24 cellular contexts compared by ENCODE assay signal in the genomic region with DNA sequence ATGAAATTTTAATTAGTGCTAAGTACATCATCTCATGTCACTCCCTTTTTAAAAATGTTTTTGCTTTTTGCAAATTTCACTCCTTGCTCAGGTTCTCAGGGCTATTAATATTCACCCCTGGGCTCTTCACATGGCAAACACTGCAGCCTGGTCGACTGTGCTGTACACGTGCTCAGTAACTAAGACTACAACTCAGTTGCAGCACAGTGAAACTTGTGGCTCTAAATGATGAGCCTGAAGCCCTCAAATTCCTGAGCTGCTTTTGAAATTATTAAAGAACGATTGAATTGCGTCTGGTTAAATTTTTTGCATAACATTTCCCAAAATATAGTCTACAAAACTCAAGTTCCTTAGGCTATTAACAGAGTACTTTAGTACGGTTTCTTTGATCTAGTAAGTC.
"Had no signal": no experiment of that assay in that cellular context is flagged by ENCODE, and none has a peak within 500 bp of the region (broad histone marks: within the 10 kb centered on the region; RNA-seq: fewer than 3 reads in every experiment).

No MANE protein-coding gene starts in this region.

- H3K27ac Mint-ChIP-seq: activated CD4-positive, alpha-beta T cell treated with anti-CD3 and anti-CD28 coated beads, Interleukin-2, amount 10 ng/mL, durations not matched to agents 24 days and 14 days; activated CD8-positive, alpha-beta T cell treated with anti-CD3 and anti-CD28 coated beads for 36 hours; activated naive CD8-positive, alpha-beta T cell treated with anti-CD3 and anti-CD28 coated beads for 36 hours; activated T-helper 17 cell treated with anti-CD3 and anti-CD28 coated beads, Interleukin-2, amount 50 U/mL, for 72 hours; brain; memory B cell; naive thymus-derived CD4-positive, alpha-beta T cell; stimulated activated effector memory CD8-positive, alpha-beta T cell treated with anti-CD3 and anti-CD28 coated beads, Interleukin-12 subunit alpha, Interleukin-12 subunit beta, amount 100 ng/mL, for 72 hours had no signal

- H3K4me1 Mint-ChIP-seq: activated CD4-positive, alpha-beta T cell treated with anti-CD3 and anti-CD28 coated beads, Interleukin-2, amount 10 ng/mL, durations not matched to agents 24 days and 14 days; activated naive CD8-positive, alpha-beta T cell treated with anti-CD3 and anti-CD28 coated beads for 36 hours; activated T-helper 17 cell treated with anti-CD3 and anti-CD28 coated beads, Interleukin-2, amount 50 U/mL, for 72 hours; memory B cell; naive thymus-derived CD4-positive, alpha-beta T cell; stimulated activated effector memory CD8-positive, alpha-beta T cell treated with anti-CD3 and anti-CD28 coated beads, Interleukin-12 subunit alpha, Interleukin-12 subunit beta, amount 100 ng/mL, for 72 hours had no signal

- H3K36me3 Mint-ChIP-seq: activated naive CD8-positive, alpha-beta T cell treated with anti-CD3 and anti-CD28 coated beads for 36 hours; brain; memory B cell; naive thymus-derived CD4-positive, alpha-beta T cell; stimulated activated effector memory CD8-positive, alpha-beta T cell treated with anti-CD3 and anti-CD28 coated beads, Interleukin-12 subunit alpha, Interleukin-12 subunit beta, amount 100 ng/mL, for 72 hours had no signal

- DNase-seq: activated CD4-positive, alpha-beta T cell treated with anti-CD3 and anti-CD28 coated beads, Interleukin-2, amount 10 ng/mL, durations not matched to agents 24 days and 14 days; activated CD8-positive, alpha-beta T cell treated with anti-CD3 and anti-CD28 coated beads for 36 hours; activated naive CD4-positive, alpha-beta T cell; activated naive CD8-positive, alpha-beta T cell treated with anti-CD3 and anti-CD28 coated beads for 36 hours; activated T-cell treated with anti-CD3 and anti-CD28 coated beads, Interleukin-2, amount 50 U/mL, for 1 hour; amniotic stem cell; caudate nucleus; dorsolateral prefrontal cortex; gastrocnemius medialis; heart left ventricle; kidney; left ventricle myocardium superior; naive thymus-derived CD4-positive, alpha-beta T cell; ovary; right lobe of liver; stimulated activated CD4-positive, alpha-beta T cell treated with anti-CD3 and anti-CD28 coated beads, Interleukin-4, amount 100 ng/mL, for 24 hours; T1000; testis had no signal

- H3K27me3 Mint-ChIP-seq: memory B cell had no signal

- H3K4me3 ChIP-seq: dorsolateral prefrontal cortex, gastrocnemius medialis, heart left ventricle, ovary, right lobe of liver, smooth muscle cell, testis, upper lobe of left lung had no signal

- H3K9me3 Mint-ChIP-seq: activated CD4-positive, alpha-beta T cell treated with anti-CD3 and anti-CD28 coated beads, Interleukin-2, amount 10 ng/mL, durations not matched to agents 24 days and 14 days; activated CD8-positive, alpha-beta T cell treated with anti-CD3 and anti-CD28 coated beads for 36 hours; activated naive CD8-positive, alpha-beta T cell treated with anti-CD3 and anti-CD28 coated beads for 36 hours; activated T-helper 17 cell treated with anti-CD3 and anti-CD28 coated beads, Interleukin-2, amount 50 U/mL, for 72 hours; brain; memory B cell; naive thymus-derived CD4-positive, alpha-beta T cell; stimulated activated effector memory CD8-positive, alpha-beta T cell treated with anti-CD3 and anti-CD28 coated beads, Interleukin-12 subunit alpha, Interleukin-12 subunit beta, amount 100 ng/mL, for 72 hours had no signal

- ATAC-seq: activated CD8-positive, alpha-beta T cell treated with anti-CD3 and anti-CD28 coated beads for 36 hours; activated T-helper 17 cell treated with anti-CD3 and anti-CD28 coated beads, Interleukin-2, amount 50 U/mL, for 72 hours; gastrocnemius medialis; left ventricle myocardium superior; naive thymus-derived CD4-positive, alpha-beta T cell; right lobe of liver; stimulated activated effector memory CD8-positive, alpha-beta T cell treated with anti-CD3 and anti-CD28 coated beads, Interleukin-12 subunit alpha, Interleukin-12 subunit beta, amount 100 ng/mL, for 72 hours had no signal

- H3K4me3 Mint-ChIP-seq: activated CD4-positive, alpha-beta T cell treated with anti-CD3 and anti-CD28 coated beads, Interleukin-2, amount 10 ng/mL, durations not matched to agents 24 days and 14 days; activated CD8-positive, alpha-beta T cell treated with anti-CD3 and anti-CD28 coated beads for 36 hours; activated naive CD8-positive, alpha-beta T cell treated with anti-CD3 and anti-CD28 coated beads for 36 hours; activated T-helper 17 cell treated with anti-CD3 and anti-CD28 coated beads, Interleukin-2, amount 50 U/mL, for 72 hours; brain; memory B cell; naive thymus-derived CD4-positive, alpha-beta T cell; stimulated activated effector memory CD8-positive, alpha-beta T cell treated with anti-CD3 and anti-CD28 coated beads, Interleukin-12 subunit alpha, Interleukin-12 subunit beta, amount 100 ng/mL, for 72 hours had no signal
